Comparison of ENCODE assay signal across 24 cellular contexts in the genomic region with DNA sequence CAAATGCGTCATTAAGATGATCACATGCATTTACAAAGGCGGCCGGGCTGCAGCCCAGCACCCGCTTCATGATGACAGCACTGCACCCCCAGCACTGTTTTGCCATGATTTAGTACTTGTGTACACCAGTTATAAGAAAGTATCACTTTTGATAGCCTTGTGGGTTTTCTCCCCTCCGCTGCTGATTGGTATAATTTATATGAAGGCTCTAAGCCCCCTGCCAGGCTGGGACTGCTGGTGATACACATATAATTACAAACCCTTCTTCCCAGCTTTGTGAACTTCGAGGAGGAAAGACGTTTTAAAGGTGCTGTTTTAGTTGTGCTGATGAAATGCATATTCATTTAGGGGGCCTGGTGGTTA.
"Had no signal": no experiment of that assay in that cellular context is flagged by ENCODE, and none has a peak within 500 bp of the region (broad histone marks: within the 10 kb centered on the region; RNA-seq: fewer than 3 reads in every experiment).

No MANE protein-coding gene starts in this region.

- H3K36me3 ChIP-seq: left lung, lower lobe of right lung, right atrium auricular region, suprapubic skin, thoracic aorta, tibial artery, upper lobe of right lung had no signal

- H3K27me3 ChIP-seq: right atrium auricular region had no signal

- H3K4me3 ChIP-seq: left lung, lower lobe of right lung, psoas muscle, right atrium auricular region, skin epidermis, suprapubic skin, thoracic aorta, tibial artery, upper lobe of right lung had no signal

- FAIRE-seq: keratinocyte, urothelium cell line had no signal

- H3K4me1 ChIP-seq: left lung, lower lobe of right lung, parathyroid adenoma, psoas muscle, right atrium auricular region, tibial artery, upper lobe of right lung had no signal

- H2AFZ ChIP-seq: parathyroid adenoma had no signal

- H3K9me3 ChIP-seq: left lung, lower lobe of right lung, psoas muscle, right atrium auricular region, suprapubic skin, thoracic aorta, tibial artery, upper lobe of right lung had no signal

- H3K27ac ChIP-seq: left lung, lower lobe of right lung, parathyroid adenoma, psoas muscle, right atrium auricular region, skin epidermis, suprapubic skin, thoracic aorta, tibial artery, upper lobe of right lung had no signal

- DNase-seq: hippocampal formation; kidney glomerular epithelial cell; left colon; mammary epithelial cell; mesenchymal stem cell; naive thymus-derived CD8-positive, alpha-beta T cell; stimulated activated CD4-positive, alpha-beta T cell treated with anti-CD3 and anti-CD28 coated beads, Interleukin-12 subunit alpha, Interleukin-12 subunit beta, amount 100 ng/mL, for 4 hours; stimulated activated CD4-positive, alpha-beta T cell treated with anti-CD3 and anti-CD28 coated beads, Interleukin-15, amount 100 ng/mL, for 24 hours; stimulated activated CD4-positive, alpha-beta T cell treated with anti-CD3 and anti-CD28 coated beads, Interleukin-2, amount 100 ng/mL, for 24 hours; stimulated activated CD4-positive, alpha-beta T cell treated with anti-CD3 and anti-CD28 coated beads, Interleukin-4, amount 100 ng/mL, for 1 hour; stimulated activated naive B cell treated with anti-CD40 and anti-IgM and Interleukin-4, amounts not matched to agents 10 μg/mL and 1 μg/mL and 100 μg/mL, for 72 hours; tibial artery; trophoblast cell; upper lobe of right lung had no signal

- H3K9ac ChIP-seq: parathyroid adenoma had no signal
